ENCODE assay signal across 9 cellular contexts in the genomic region with DNA sequence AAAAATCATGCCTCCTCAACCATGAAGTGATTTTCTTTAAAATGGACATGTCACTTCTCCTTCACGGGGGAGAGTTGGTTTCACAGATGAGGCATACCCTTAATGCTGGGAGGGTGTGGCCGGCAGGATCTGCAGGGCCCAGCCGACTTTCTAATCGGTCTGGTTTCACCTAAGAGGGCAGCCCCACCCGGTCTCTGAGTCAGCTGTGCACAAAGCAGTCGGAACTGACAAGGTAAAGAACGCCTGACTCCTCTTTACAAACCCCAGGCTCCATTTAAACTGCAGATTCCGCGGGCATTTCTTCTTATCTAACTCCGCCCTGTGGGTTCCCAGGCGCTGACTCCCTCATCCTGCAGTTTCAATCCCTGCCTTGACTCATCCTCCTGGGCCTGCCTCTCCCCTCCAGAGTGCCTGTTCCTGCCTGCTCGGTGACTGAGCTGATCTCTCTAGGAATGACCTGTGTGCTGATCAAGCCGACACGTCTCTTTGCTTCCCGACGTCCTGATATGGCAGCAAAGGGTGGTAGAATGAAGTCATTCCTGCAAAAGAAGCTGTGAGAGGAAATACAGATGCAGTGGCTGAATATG.
A peak's percentile ranks its signal among the peaks of the same experiment; 100 is the strongest.
DNase-seq lines count a peak whose midpoint lies in the region; ATAC-seq, FAIRE-seq and TF ChIP-seq lines count a peak whose summit lies in the region.
"Had no signal": no experiment of that assay in that cellular context is flagged by ENCODE, and none has a peak within 500 bp of the region (broad histone marks: within the 10 kb centered on the region; RNA-seq: fewer than 3 reads in every experiment).

No MANE protein-coding gene starts in this region.

- DNase-seq in BE2C (peak; percentile 79), astrocyte (ENCODE audit: low read depth) (peak; percentile 93), left kidney (ENCODE audit: low read depth, low spot score) (peak; percentile 42), UCSD-AML1 (lab: John Stamatoyannopoulos, UW; ENCODE audit: unreplicated experiment) (no peak), activated gamma-delta T cell (lab: John Stamatoyannopoulos, UW) (no peak), NCI-H446 (lab: John Stamatoyannopoulos, UW) (no peak)

- H3K4me1 ChIP-seq in BE2C: peaks cover 17% of the 10 kb centered on the region
- H3K4me1 ChIP-seq in astrocyte (ENCODE audit: insufficient read depth, low read length): peaks cover 15% of the 10 kb centered on the region

- H3K27me3 ChIP-seq in BE2C (no peaks in the 10 kb centered on the region), astrocyte (ENCODE audit: insufficient read depth, low read length) (no peaks in the 10 kb centered on the region)
- H3K27me3 ChIP-seq: body of pancreas had no signal

- H3K27ac Mint-ChIP-seq in astrocyte (ENCODE audit: unreplicated experiment): peak overlapping the region; percentile 93

- no peaks in the 10 kb centered on the region for H3K9me3 Mint-ChIP-seq in astrocyte (ENCODE audit: unreplicated experiment)

- peaks cover 25% of the 10 kb centered on the region for H3K4me1 Mint-ChIP-seq in astrocyte (ENCODE audit: low read depth, unreplicated experiment)

- no peaks in the 10 kb centered on the region for H3K36me3 Mint-ChIP-seq in astrocyte (ENCODE audit: low read depth, unreplicated experiment)

- peak overlapping the region; percentile 45 for H3K27ac ChIP-seq in astrocyte (ENCODE audit: low read depth, low read length)
- H3K27ac ChIP-seq: body of pancreas had no signal

- peak; percentile 88 for FAIRE-seq in astrocyte (lab: Jason Lieb, UNC)

- peak overlapping the region; percentile 53 for H3K9ac ChIP-seq in astrocyte (ENCODE audit: low read length)

- H3K36me3 ChIP-seq in BE2C (no peaks in the 10 kb centered on the region), astrocyte (ENCODE audit: insufficient read depth, low read length) (no peaks in the 10 kb centered on the region)

- TF ChIP-seq CTCF in BE2C (IDR thresholded peaks at IDR 0.05; ENCODE audit: low read depth, low read length) (no peak), astrocyte (IDR thresholded peaks at IDR 0.05; ENCODE audit: insufficient read depth, low read depth, low read length) (no peak)

- H3K79me2 ChIP-seq in astrocyte (ENCODE audit: insufficient read depth, low read length): no peaks in the 10 kb centered on the region

- H3K4me2 ChIP-seq in astrocyte (ENCODE audit: low read length): peak overlapping the region; percentile 80

- ATAC-seq in HG03039 (IDR thresholded peaks at IDR 0.05; ENCODE audit: unreplicated experiment) (peak; percentile 64), HG03097 (IDR thresholded peaks at IDR 0.05; ENCODE audit: low FRiP score, unreplicated experiment) (no peak)
- ATAC-seq: body of pancreas had no signal

- H3K27me3 Mint-ChIP-seq in astrocyte (ENCODE audit: low read depth, unreplicated experiment): no peaks in the 10 kb centered on the region

- no peaks in the 10 kb centered on the region for H4K20me1 ChIP-seq in astrocyte (ENCODE audit: insufficient read depth, low read length)

- peak overlapping the region; percentile 46 for H3K4me3 ChIP-seq in BE2C (ENCODE audit: low read depth, low read length)
- H3K4me3 ChIP-seq in astrocyte (ENCODE audit: insufficient read depth, low read depth, low read length): peak overlapping the region; percentile 40
- H3K4me3 ChIP-seq: body of pancreas had no signal

- H3K4me3 Mint-ChIP-seq in astrocyte (ENCODE audit: unreplicated experiment): peak overlapping the region; percentile 75

- peak overlapping the region; percentile 65 for H2AFZ ChIP-seq in astrocyte (ENCODE audit: low read depth, low read length)

- H3K9me3 ChIP-seq in BE2C (no peaks in the 10 kb centered on the region), astrocyte (ENCODE audit: insufficient read depth, low read depth, low read length) (no peaks in the 10 kb centered on the region)
- H3K9me3 ChIP-seq: body of pancreas had no signal

Comparison
In these comparisons a context has a peak if more than half of its experiments do, and no peak if none do; other contexts are left out.
1. DNase-seq: peak in BE2C (single experiment), astrocyte (single experiment) and left kidney (single experiment); none in UCSD-AML1 (single experiment), activated gamma-delta T cell (single experiment) and NCI-H446 (0 of 2).